In genomic region chr15:88476635-88477038, GRCh38 we compare ENCODE assay signal across 8 cellular contexts. TPM values are rescaled to one million over a fixed set of nuclear protein-coding genes. Genes with fewer than 3 reads are reported as not detected.
DNase-seq lines count a peak whose midpoint lies in the region; ATAC-seq and TF ChIP-seq lines count a peak whose summit lies in the region.

No MANE protein-coding gene starts in this region.

- TF ChIP-seq CTCF in OCI-LY7 (conservative IDR thresholded peaks at IDR 0.05; ENCODE audit: low read length), result peak; percentile 82

- BruUV-seq in OCI-LY7 (replicated peaks; lab: Mats Ljungman, UMichigan), result no TSS peak

- CTCF ChIA-PET in OCI-LY7 (lab: Charles Lee; ENCODE audit: unreplicated experiment), result no interaction called here
- CTCF ChIA-PET in activated CD8-positive, alpha-beta memory T cell treated with anti-CD3 and anti-CD28 coated beads, Interleukin-2, amount 10 ng/mL, durations not matched to agents 7 days and 5 days (lab: Charles Lee), result interaction anchor here (0.7 kb wide), 1 partner anchor 145 kb away, joined by 3 read pairs; no protein-coding TSS in a partner anchor

- peaks cover 6% of the 10 kb centered on the region for H3K4me1 ChIP-seq in OCI-LY7 (ENCODE audit: insufficient read depth, low read length, poor library complexity, severe bottlenecking)

- no peak overlapping the region for H3K4me2 ChIP-seq in OCI-LY7 (ENCODE audit: low read length)

- H3K27me3 Mint-ChIP-seq in activated CD8-positive, alpha-beta memory T cell treated with anti-CD3 and anti-CD28 coated beads, Interleukin-2, amount 10 ng/mL, durations not matched to agents 7 days and 5 days, result no peaks in the 10 kb centered on the region

- no peak for ATAC-seq in activated CD8-positive, alpha-beta memory T cell treated with anti-CD3 and anti-CD28 coated beads, Interleukin-2, amount 10 ng/mL, durations not matched to agents 7 days and 5 days

- peaks cover 5% of the 10 kb centered on the region for H3K4me1 Mint-ChIP-seq in activated CD8-positive, alpha-beta memory T cell treated with anti-CD3 and anti-CD28 coated beads, Interleukin-2, amount 10 ng/mL, durations not matched to agents 7 days and 5 days

- H3K4me3 Mint-ChIP-seq in activated CD8-positive, alpha-beta memory T cell treated with anti-CD3 and anti-CD28 coated beads, Interleukin-2, amount 10 ng/mL, durations not matched to agents 7 days and 5 days, result no peak overlapping the region

- no peaks in the 10 kb centered on the region for H3K9me3 Mint-ChIP-seq in activated CD8-positive, alpha-beta memory T cell treated with anti-CD3 and anti-CD28 coated beads, Interleukin-2, amount 10 ng/mL, durations not matched to agents 7 days and 5 days (ENCODE audit: low read depth)

- H3K79me2 ChIP-seq in OCI-LY7 (ENCODE audit: insufficient read depth, low read depth, low read length), result no peaks in the 10 kb centered on the region

- no peak overlapping the region for H3K4me3 ChIP-seq in OCI-LY7 (ENCODE audit: low read depth, low read length, poor library complexity, severe bottlenecking)

- H3K27ac Mint-ChIP-seq in activated CD8-positive, alpha-beta memory T cell treated with anti-CD3 and anti-CD28 coated beads, Interleukin-2, amount 10 ng/mL, durations not matched to agents 7 days and 5 days, result no peak overlapping the region

- H4K20me1 ChIP-seq in OCI-LY7 (ENCODE audit: insufficient read depth, low read length), result no peaks in the 10 kb centered on the region

- DNase-seq in SHP77 (lab: John Stamatoyannopoulos, UW) (peak; percentile 38 to 58), SHP77 treated with DMSO at 0.1 percent for 48 hours (lab: John Stamatoyannopoulos, UW) (no peak), HT-29 (ENCODE audit: low spot score) (peak; percentile 64), OCI-LY7 (ENCODE audit: low spot score) (peak; percentile 63), ecto neural progenitor cell (ENCODE audit: low spot score) (peak; percentile 61), midbrain (lab: John Stamatoyannopoulos, UW) (peak; percentile 50), SKM-1 (lab: John Stamatoyannopoulos, UW; ENCODE audit: unreplicated experiment) (no peak)
- no peak for DNase-seq in activated CD8-positive, alpha-beta memory T cell treated with anti-CD3 and anti-CD28 coated beads, Interleukin-2, amount 10 ng/mL, durations not matched to agents 7 days and 5 days

- no peaks in the 10 kb centered on the region for H3K9me3 ChIP-seq in OCI-LY7 (ENCODE audit: low read length)

- H2AFZ ChIP-seq in OCI-LY7 (ENCODE audit: low read length), result no peak overlapping the region

- intact Hi-C loops in OCI-LY7 (cut with micrococcal nuclease; ENCODE audit: unreplicated experiment), result loop anchor here (1.0 to 2.0 kb wide), 3 partner anchors 146 to 358 kb away; no protein-coding TSS in a partner anchor

- peaks cover 60% of the 10 kb centered on the region for H3K36me3 ChIP-seq in OCI-LY7 (ENCODE audit: insufficient read depth, low read length)

- POLR2A ChIA-PET in OCI-LY7 (lab: Charles Lee), result no interaction called here

- no peak overlapping the region for H3K27ac ChIP-seq in OCI-LY7 (ENCODE audit: low read depth, low read length, poor library complexity, severe bottlenecking)

- H3K9me2 ChIP-seq in OCI-LY7 (ENCODE audit: insufficient read depth, low read length), result no peaks in the 10 kb centered on the region

- peaks cover 21% of the 10 kb centered on the region for H3K36me3 Mint-ChIP-seq in activated CD8-positive, alpha-beta memory T cell treated with anti-CD3 and anti-CD28 coated beads, Interleukin-2, amount 10 ng/mL, durations not matched to agents 7 days and 5 days

RNA-seq across cellular contexts. Expression of gene MRPS11, which starts 9.1 kb away (rescaled TPM):
- 92.3 and 122 TPM in 2 replicates for total RNA-seq in HT-29 (2014; rRNA removed; shearing (Covaris generic))
- 49.8 and 61.6 TPM in 2 replicates for total RNA-seq in OCI-LY7 (2014; rRNA removed; shearing (Covaris generic))
- 82.6 and 84.0 TPM in 2 replicates for total RNA-seq in OCI-LY7 (2022)
- 10 to 100 TPM; 59.7 to 67.7 TPM for total RNA-seq in activated CD8-positive, alpha-beta memory T cell treated with anti-CD3 and anti-CD28 coated beads, Interleukin-2, amount 10 ng/mL, durations not matched to agents 7 days and 5 days

RNA-seq across cellular contexts. Expression of gene MRPL46, which starts 9.4 kb away (rescaled TPM):
- total RNA-seq in HT-29 (2014; rRNA removed; shearing (Covaris generic)), result 33.7 and 47.3 TPM in 2 replicates
- 30.4 and 32.4 TPM in 2 replicates for total RNA-seq in OCI-LY7 (2014; rRNA removed; shearing (Covaris generic))
- total RNA-seq in OCI-LY7 (2022), result 32.3 and 37.2 TPM in 2 replicates
- 10 to 100 TPM; 28.3 to 35.3 TPM for total RNA-seq in activated CD8-positive, alpha-beta memory T cell treated with anti-CD3 and anti-CD28 coated beads, Interleukin-2, amount 10 ng/mL, durations not matched to agents 7 days and 5 days

Comparison
In these comparisons a context has a peak if more than half of its experiments do, and no peak if none do; other contexts are left out.
1. DNase-seq: peak in SHP77 (2 of 2), HT-29 (single experiment), OCI-LY7 (single experiment), ecto neural progenitor cell (single experiment) and midbrain (single experiment); none in SHP77 treated with DMSO at 0.1 percent for 48 hours (single experiment), SKM-1 (single experiment) and activated CD8-positive, alpha-beta memory T cell treated with anti-CD3 and anti-CD28 coated beads, Interleukin-2, amount 10 ng/mL, durations not matched to agents 7 days and 5 days (single experiment).